In genomic region chr1:2595261-2595811, GRCh38 we compare ENCODE assay signal across 16 cellular contexts.
"Had no signal": no experiment of that assay in that cellular context is flagged by ENCODE, and none has a peak within 500 bp of the region (broad histone marks: within the 10 kb centered on the region; RNA-seq: fewer than 3 reads in every experiment).

No MANE protein-coding gene starts in this region.

- ATAC-seq: activated naive CD4-positive, alpha-beta T cell treated with anti-CD3 and anti-CD28 coated beads, Interleukin-2, amount 50 U/mL, for 72 hours; stimulated activated naive B cell treated with anti-CD40 and anti-IgM and Interleukin-4, amounts not matched to agents 10 μg/mL and 1 μg/mL and 100 μg/mL, for 72 hours had no signal

- H3K36me3 ChIP-seq: brain microvascular endothelial cell, esophagus muscularis mucosa, neutrophil had no signal

- H3K4me3 Mint-ChIP-seq: activated T-helper 1 cell treated with anti-CD3 and anti-CD28 coated beads, Interleukin-12 subunit alpha, Interleukin-12 subunit beta, Interleukin-2, Interleukin-4 antibody, amounts not matched to agents 30 ng/mL and 10 ng/mL and 1 ng/mL, durations not matched to agents 14 hours and 24 hours and 36 hours; mesothelial cell of epicardium; stimulated activated naive B cell treated with anti-CD40 and anti-IgM and Interleukin-4, amounts not matched to agents 10 μg/mL and 1 μg/mL and 100 μg/mL, for 72 hours; type B pancreatic cell had no signal

- H3K27me3 ChIP-seq: brain microvascular endothelial cell had no signal

- H3K9me3 Mint-ChIP-seq: activated naive CD4-positive, alpha-beta T cell treated with anti-CD3 and anti-CD28 coated beads, Interleukin-2, amount 50 U/mL, for 72 hours; activated T-helper 1 cell treated with anti-CD3 and anti-CD28 coated beads, Interleukin-12 subunit alpha, Interleukin-12 subunit beta, Interleukin-2, Interleukin-4 antibody, amounts not matched to agents 30 ng/mL and 10 ng/mL and 1 ng/mL, durations not matched to agents 14 hours and 24 hours and 36 hours had no signal

- H3K27ac Mint-ChIP-seq: activated naive CD4-positive, alpha-beta T cell treated with anti-CD3 and anti-CD28 coated beads, Interleukin-2, amount 50 U/mL, for 72 hours; activated T-helper 1 cell treated with anti-CD3 and anti-CD28 coated beads, Interleukin-12 subunit alpha, Interleukin-12 subunit beta, Interleukin-2, Interleukin-4 antibody, amounts not matched to agents 30 ng/mL and 10 ng/mL and 1 ng/mL, durations not matched to agents 14 hours and 24 hours and 36 hours; mesothelial cell of epicardium; progenitor cell of endocrine pancreas; stimulated activated naive B cell treated with anti-CD40 and anti-IgM and Interleukin-4, amounts not matched to agents 10 μg/mL and 1 μg/mL and 100 μg/mL, for 72 hours; type B pancreatic cell had no signal

- DNase-seq: amygdala; brain microvascular endothelial cell; cerebellar nuclear complex; SHP77 treated with DMSO at 0.1 percent for 48 hours; stimulated activated CD4-positive, alpha-beta T cell treated with anti-CD3 and anti-CD28 coated beads, Interleukin-2, amount 100 ng/mL, for 24 hours; stimulated activated naive B cell treated with anti-CD40 and anti-IgM and Interleukin-4, amounts not matched to agents 10 μg/mL and 1 μg/mL and 100 μg/mL, for 72 hours; substantia nigra; T-helper 2 cell had no signal

- H3K27ac ChIP-seq: brain microvascular endothelial cell, dorsolateral prefrontal cortex, esophagus muscularis mucosa, neutrophil had no signal

- H3K9me3 ChIP-seq: neutrophil had no signal

- H3K4me3 ChIP-seq: dorsolateral prefrontal cortex, esophagus muscularis mucosa had no signal

- H3K36me3 Mint-ChIP-seq: activated naive CD4-positive, alpha-beta T cell treated with anti-CD3 and anti-CD28 coated beads, Interleukin-2, amount 50 U/mL, for 72 hours; mesothelial cell of epicardium; type B pancreatic cell had no signal
